Comparison of ENCODE assay signal across 1 cellular context in genomic region chr15:81940467-81941451, GRCh38.
TF ChIP-seq lines count a peak whose summit lies in the region.

No MANE protein-coding gene starts in this region.

TF ChIP-seq in IMR-90, 13 proteins besides CTCF, POLR2A, EP300 and RAD21:
- TF ChIP-seq CEBPB (IDR thresholded peaks at IDR 0.05; ENCODE audit: low read depth, low read length): peak; percentile 55
- TF ChIP-seq USF2 (IDR thresholded peaks at IDR 0.05; ENCODE audit: low read depth, low read length): no peak
- no peak for TF ChIP-seq RCOR1 (IDR thresholded peaks at IDR 0.05; ENCODE audit: insufficient replicate concordance, low read length)
- TF ChIP-seq, protein P1, sequence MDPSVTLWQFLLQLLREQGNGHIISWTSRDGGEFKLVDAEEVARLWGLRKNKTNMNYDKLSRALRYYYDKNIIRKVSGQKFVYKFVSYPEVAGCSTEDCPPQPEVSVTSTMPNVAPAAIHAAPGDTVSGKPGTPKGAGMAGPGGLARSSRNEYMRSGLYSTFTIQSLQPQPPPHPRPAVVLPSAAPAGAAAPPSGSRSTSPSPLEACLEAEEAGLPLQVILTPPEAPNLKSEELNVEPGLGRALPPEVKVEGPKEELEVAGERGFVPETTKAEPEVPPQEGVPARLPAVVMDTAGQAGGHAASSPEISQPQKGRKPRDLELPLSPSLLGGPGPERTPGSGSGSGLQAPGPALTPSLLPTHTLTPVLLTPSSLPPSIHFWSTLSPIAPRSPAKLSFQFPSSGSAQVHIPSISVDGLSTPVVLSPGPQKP (IDR thresholded peaks at IDR 0.05; ENCODE audit: borderline replicate concordance, low read depth, low read length): no peak
- TF ChIP-seq RFX5 (IDR thresholded peaks at IDR 0.05; ENCODE audit: low read depth, low read length): no peak
- no peak for TF ChIP-seq SMC3 (IDR thresholded peaks at IDR 0.05; ENCODE audit: low read depth, low read length)
- TF ChIP-seq NFE2L2 (IDR thresholded peaks at IDR 0.05; ENCODE audit: low read depth, low read length): no peak
TF ChIP-seq in IMR-90: peak in this region for 1.
